ENCODE assay signal across 10 cellular contexts in genomic region chr5:154868702-154869101, GRCh38. TPM values are rescaled to one million over a fixed set of nuclear protein-coding genes. Genes with fewer than 3 reads are reported as not detected.
DNase-seq lines count a peak whose midpoint lies in the region; ATAC-seq, FAIRE-seq and TF ChIP-seq lines count a peak whose summit lies in the region.
"Had no signal": no experiment of that assay in that cellular context is flagged by ENCODE, and none has a peak within 500 bp of the region (broad histone marks: within the 10 kb centered on the region; RNA-seq: fewer than 3 reads in every experiment).

No MANE protein-coding gene starts in this region.

- H3K4me1 ChIP-seq in BE2C (peaks cover 4% of the 10 kb centered on the region), keratinocyte (ENCODE audit: control insufficient read depth, extremely low read depth, insufficient read depth, low read length) (no peaks in the 10 kb centered on the region), sigmoid colon (peaks cover 0 to 9% (median 2%) of the 10 kb centered on the region in 4 donors)

- H3K4me1 Mint-ChIP-seq in activated naive CD8-positive, alpha-beta T cell (ENCODE audit: low read depth), result peaks cover 24% of the 10 kb centered on the region

- no peak for FAIRE-seq in keratinocyte (lab: Jason Lieb, UNC)

- no peaks in the 10 kb centered on the region for H3K9me3 Mint-ChIP-seq in activated naive CD8-positive, alpha-beta T cell (ENCODE audit: low read depth)
- H3K9me3 Mint-ChIP-seq: natural killer cell had no signal

- TF ChIP-seq POLR2A in sigmoid colon (IDR thresholded peaks at IDR 0.05), result no peak

- ATAC-seq in GM19035 (IDR thresholded peaks at IDR 0.05; ENCODE audit: unreplicated experiment), result no peak
- no peak for ATAC-seq in GM19023 (IDR thresholded peaks at IDR 0.05; ENCODE audit: unreplicated experiment)
- ATAC-seq: natural killer cell had no signal

- H3K9me1 ChIP-seq in keratinocyte (ENCODE audit: control insufficient read depth, extremely low read depth, insufficient read depth, low read length), result no peaks in the 10 kb centered on the region

- H3K4me3 ChIP-seq in BE2C (ENCODE audit: low read depth, low read length), result no peak overlapping the region
- no peak overlapping the region for H3K4me3 ChIP-seq in H7 (ENCODE audit: insufficient read depth, low read depth, low read length)
- no peak overlapping the region for H3K4me3 ChIP-seq in keratinocyte (ENCODE audit: control insufficient read depth in 2 of 3, extremely low read depth in 1 of 3, insufficient read depth in 2 of 3, low read depth in 1 of 3, low read length in 3 of 3)
- no peak overlapping the region for H3K4me3 ChIP-seq in sigmoid colon

- peak overlapping the region; percentile 70 for H3K27ac Mint-ChIP-seq in activated naive CD8-positive, alpha-beta T cell

- peaks cover 18% of the 10 kb centered on the region for H3K79me2 ChIP-seq in keratinocyte (ENCODE audit: control insufficient read depth, insufficient read depth, low read length)

- H4K20me1 ChIP-seq in keratinocyte (ENCODE audit: control insufficient read depth, extremely low read depth, insufficient read depth, low read length), result peaks cover 2% of the 10 kb centered on the region

- H3K27ac ChIP-seq in keratinocyte (ENCODE audit: control insufficient read depth, insufficient read depth, low read length) (no peak overlapping the region), sigmoid colon (peak overlapping the region in 2 of 4 donors; percentile 40 to 42)
- H3K27ac ChIP-seq: epithelial cell of prostate had no signal

- 92% methylated on average over 5 of the region's 5 CpGs for WGBS in sigmoid colon, 2 donors

- H3K9me3 ChIP-seq in BE2C (no peaks in the 10 kb centered on the region), keratinocyte (ENCODE audit: control insufficient read depth, low read depth, low read length) (no peaks in the 10 kb centered on the region), sigmoid colon (no peaks in the 10 kb centered on the region)

- dilution Hi-C loops in keratinocyte (cut with MboI; ENCODE audit: extremely low pct_ligation_motif_present, low sequenced_read_pairs), result no loop called here

- no peak overlapping the region for H3K9ac ChIP-seq in keratinocyte (ENCODE audit: control insufficient read depth, extremely low read depth, insufficient read depth, low read length)

- H2AFZ ChIP-seq in keratinocyte (ENCODE audit: control insufficient read depth, low read length), result no peak overlapping the region

- H3K36me3 Mint-ChIP-seq in activated naive CD8-positive, alpha-beta T cell, result peaks cover 15% of the 10 kb centered on the region

- H3K27me3 ChIP-seq in BE2C (no peaks in the 10 kb centered on the region), H7 (ENCODE audit: control insufficient read depth, insufficient read depth, low read length) (no peaks in the 10 kb centered on the region), keratinocyte (ENCODE audit: control insufficient read depth, extremely low read depth, insufficient read depth, low read length) (no peaks in the 10 kb centered on the region), sigmoid colon (no peaks in the 10 kb centered on the region)

- H3K36me3 ChIP-seq in BE2C (peaks cover 59% of the 10 kb centered on the region), H7 (replicated peaks; ENCODE audit: control insufficient read depth, insufficient read depth, low read length) (peaks cover 22% of the 10 kb centered on the region), keratinocyte (ENCODE audit: control insufficient read depth in 2 of 2, extremely low read depth in 1 of 2, insufficient read depth in 2 of 2, low read length in 2 of 2) (peaks cover 16 to 36% of the 10 kb centered on the region in 2 experiments), sigmoid colon (peaks cover 29 to 84% (median 31%) of the 10 kb centered on the region in 4 donors)

- TF ChIP-seq CTCF in BE2C (IDR thresholded peaks at IDR 0.05; ENCODE audit: low read depth, low read length), result peak; percentile 65
- TF ChIP-seq CTCF in keratinocyte (optimal IDR thresholded peaks at IDR 0.05 in 1 of 3, IDR thresholded peaks at IDR 0.05 in 1 of 3, conservative IDR thresholded peaks at IDR 0.05 in 1 of 3; ENCODE audit: extremely low read depth in 1 of 3, insufficient read depth in 2 of 3, low read length in 3 of 3), result peak; percentile 10 to 32 (median 31)
- peak in 1 of 4 experiments; percentile 12 for TF ChIP-seq CTCF in sigmoid colon (IDR thresholded peaks at IDR 0.05)

- no peak overlapping the region for H3K4me3 Mint-ChIP-seq in activated naive CD8-positive, alpha-beta T cell
- H3K4me3 Mint-ChIP-seq: natural killer cell had no signal

- H3K27me3 Mint-ChIP-seq in activated naive CD8-positive, alpha-beta T cell, result no peaks in the 10 kb centered on the region

- DNase-seq in BE2C (peak; percentile 63), H7 (peak; percentile 57), keratinocyte (ENCODE audit: low read depth, low spot score) (no peak), sigmoid colon (no peak)
- DNase-seq in stimulated activated CD4-positive, alpha-beta T cell treated with anti-CD3 and anti-CD28 coated beads, Interleukin-1b, Interleukin-23, amount 100 ng/mL, for 48 hours, result no peak
- DNase-seq: natural killer cell had no signal

- no peak for TF ChIP-seq EP300 in sigmoid colon (IDR thresholded peaks at IDR 0.05)

- no peak overlapping the region for H3K4me2 ChIP-seq in keratinocyte (ENCODE audit: control insufficient read depth, extremely low read depth, insufficient read depth, low read depth, low read length)

- intact Hi-C loops in sigmoid colon (cut with DNase I), result no loop called here

RNA-seq across cellular contexts. Expression of gene CNOT8, which starts 10.3 kb away (rescaled TPM):
- polyA plus RNA-seq in BE2C (2012; ENCODE audit: insufficient read depth, insufficient read length, low read depth), result 89.2 TPM
- 63.3 and 96.3 TPM in 2 replicates for total RNA-seq in H7 (2014; rRNA removed; shearing (Covaris generic))
- polyA plus RNA-seq in keratinocyte (28.1 to 44.5 TPM (median 36.2 TPM) in 3 replicates), sigmoid colon (10 to 100 TPM; 51.6 to 53.5 (median 52.8) TPM)
- polyA plus RNA-seq in keratinocyte (2011; ENCODE audit: low read depth), result 68.1 TPM
- 28.2 and 41.0 TPM in 2 replicates for polyA plus RNA-seq in keratinocyte (2011; cell fraction: cytosol; rRNA removed)
- 50.6 and 55.1 TPM in 2 replicates for polyA plus RNA-seq in keratinocyte (2011; cell fraction: nucleus; rRNA removed)
- polyA plus RNA-seq in keratinocyte (2012; ENCODE audit: low replicate concordance), result 21.1 and 33.8 TPM in 2 replicates
- polyA minus RNA-seq in keratinocyte, result 18.1 to 47.2 TPM (median 34.2 TPM) in 3 replicates
- polyA minus RNA-seq in keratinocyte (2011; cell fraction: cytosol; rRNA and poly(A)+ RNA removed), result 21.7 TPM
- 14.1 and 31.1 TPM in 2 replicates for polyA minus RNA-seq in keratinocyte (2011; cell fraction: nucleus; rRNA and poly(A)+ RNA removed)
- 10 to 100 TPM; 51.8 to 80.6 (median 70.1) TPM for total RNA-seq in sigmoid colon

RNA-seq across cellular contexts. Expression of gene FAXDC2, which starts 18.3 kb away (rescaled TPM):
- 27.5 TPM for polyA plus RNA-seq in BE2C (2012; ENCODE audit: insufficient read depth, insufficient read length, low read depth)
- total RNA-seq in H7 (2014; rRNA removed; shearing (Covaris generic)), result 2.6 and 9.6 TPM in 2 replicates
- 4.6 to 11.0 TPM (median 7.1 TPM) in 3 replicates for polyA plus RNA-seq in keratinocyte
- polyA plus RNA-seq in keratinocyte (2011; ENCODE audit: low read depth), result 1.4 TPM
- 9.2 and 9.8 TPM in 2 replicates for polyA plus RNA-seq in keratinocyte (2011; cell fraction: cytosol; rRNA removed)
- 8.5 and 13.6 TPM in 2 replicates for polyA plus RNA-seq in keratinocyte (2011; cell fraction: nucleus; rRNA removed)
- polyA plus RNA-seq in keratinocyte (2012; ENCODE audit: low replicate concordance), result 7.2 and 7.5 TPM in 2 replicates
- 4.9 to 19.5 TPM (median 13.9 TPM) in 3 replicates for polyA minus RNA-seq in keratinocyte
- polyA minus RNA-seq in keratinocyte (2011; cell fraction: cytosol; rRNA and poly(A)+ RNA removed), result 18.8 TPM
- 4.3 and 8.5 TPM in 2 replicates for polyA minus RNA-seq in keratinocyte (2011; cell fraction: nucleus; rRNA and poly(A)+ RNA removed)
- 100 to 1,000 TPM in 1 of 4 donors, 10 to 100 TPM in 3; 67.3 to 118 (median 90.6) TPM for total RNA-seq in sigmoid colon
- 10 to 100 TPM; 13.3 to 30.0 (median 19.4) TPM for polyA plus RNA-seq in sigmoid colon

Comparison
In these comparisons a context has a peak if more than half of its experiments do, and no peak if none do; other contexts are left out.
1. DNase-seq: peak in BE2C (single experiment) and H7 (single experiment); none in keratinocyte (single experiment), sigmoid colon (single experiment) and stimulated activated CD4-positive, alpha-beta T cell treated with anti-CD3 and anti-CD28 coated beads, Interleukin-1b, Interleukin-23, amount 100 ng/mL, for 48 hours (single experiment).